2 cellular contexts compared by ENCODE assay signal in the genomic region with DNA sequence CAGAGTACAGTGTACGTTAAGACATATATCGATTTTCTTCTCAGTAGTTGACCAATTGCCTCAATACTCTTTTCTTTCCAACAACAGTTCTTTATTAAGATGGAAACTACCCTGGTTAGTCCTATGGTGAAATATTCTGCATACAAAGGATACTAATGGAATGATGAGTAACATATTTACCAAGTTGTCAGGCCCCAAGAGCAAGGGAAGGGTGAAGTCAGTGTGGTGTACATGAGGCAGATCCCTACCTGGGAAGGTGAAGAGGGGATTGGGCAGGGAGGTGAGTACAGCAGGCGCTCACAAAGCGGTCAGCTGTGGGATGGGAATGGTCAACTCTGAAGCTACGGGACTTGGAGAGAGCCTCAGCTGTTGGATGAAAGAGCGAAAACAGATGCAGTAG.
TF ChIP-seq lines count a peak whose summit lies in the region.

No MANE protein-coding gene starts in this region.

TF ChIP-seq in A549, 52 proteins besides CTCF, POLR2A, EP300 and RAD21:
- TF ChIP-seq MAFK (IDR thresholded peaks at IDR 0.05; ENCODE audit: partially characterized antibody) = no peak
- TF ChIP-seq NPAS2 (CRISPR knock-in tag; IDR thresholded peaks at IDR 0.05; ENCODE audit: borderline replicate concordance) = no peak
- TF ChIP-seq, protein P1, sequence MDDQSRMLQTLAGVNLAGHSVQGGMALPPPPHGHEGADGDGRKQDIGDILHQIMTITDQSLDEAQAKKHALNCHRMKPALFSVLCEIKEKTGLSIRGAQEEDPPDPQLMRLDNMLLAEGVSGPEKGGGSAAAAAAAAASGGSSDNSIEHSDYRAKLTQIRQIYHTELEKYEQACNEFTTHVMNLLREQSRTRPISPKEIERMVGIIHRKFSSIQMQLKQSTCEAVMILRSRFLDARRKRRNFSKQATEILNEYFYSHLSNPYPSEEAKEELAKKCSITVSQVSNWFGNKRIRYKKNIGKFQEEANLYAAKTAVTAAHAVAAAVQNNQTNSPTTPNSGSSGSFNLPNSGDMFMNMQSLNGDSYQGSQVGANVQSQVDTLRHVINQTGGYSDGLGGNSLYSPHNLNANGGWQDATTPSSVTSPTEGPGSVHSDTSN (IDR thresholded peaks at IDR 0.05) = no peak
- TF ChIP-seq FOSB (CRISPR knock-in tag; IDR thresholded peaks at IDR 0.05) = no peak

TF ChIP-seq in IMR-90, 13 proteins besides CTCF, POLR2A, EP300 and RAD21:
- TF ChIP-seq, protein P2, sequence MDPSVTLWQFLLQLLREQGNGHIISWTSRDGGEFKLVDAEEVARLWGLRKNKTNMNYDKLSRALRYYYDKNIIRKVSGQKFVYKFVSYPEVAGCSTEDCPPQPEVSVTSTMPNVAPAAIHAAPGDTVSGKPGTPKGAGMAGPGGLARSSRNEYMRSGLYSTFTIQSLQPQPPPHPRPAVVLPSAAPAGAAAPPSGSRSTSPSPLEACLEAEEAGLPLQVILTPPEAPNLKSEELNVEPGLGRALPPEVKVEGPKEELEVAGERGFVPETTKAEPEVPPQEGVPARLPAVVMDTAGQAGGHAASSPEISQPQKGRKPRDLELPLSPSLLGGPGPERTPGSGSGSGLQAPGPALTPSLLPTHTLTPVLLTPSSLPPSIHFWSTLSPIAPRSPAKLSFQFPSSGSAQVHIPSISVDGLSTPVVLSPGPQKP (IDR thresholded peaks at IDR 0.05; ENCODE audit: borderline replicate concordance, low read depth, low read length) = no peak
